Comparison of ENCODE assay signal across 19 cellular contexts in genomic region chr15:62849316-62850129, GRCh38.
A peak's percentile ranks its signal among the peaks of the same experiment; 100 is the strongest.
DNase-seq lines count a peak whose midpoint lies in the region; ATAC-seq and TF ChIP-seq lines count a peak whose summit lies in the region.
"Had no signal": no experiment of that assay in that cellular context is flagged by ENCODE, and none has a peak within 500 bp of the region (broad histone marks: within the 10 kb centered on the region; RNA-seq: fewer than 3 reads in every experiment).

No MANE protein-coding gene starts in this region.

- H3K4me1 Mint-ChIP-seq in endothelial cell (ENCODE audit: unreplicated experiment), result peaks cover 30% of the 10 kb centered on the region
- H3K4me1 Mint-ChIP-seq in natural killer cell, result no peaks in the 10 kb centered on the region
- H3K4me1 Mint-ChIP-seq: stimulated activated memory B cell treated with anti-CD40 and anti-IgM and Interleukin-4, amounts not matched to agents 10 μg/mL and 1 μg/mL and 100 μg/mL, for 72 hours had no signal

- peak overlapping the region; percentile 54 for H3K27ac Mint-ChIP-seq in endothelial cell (ENCODE audit: unreplicated experiment)
- H3K27ac Mint-ChIP-seq in natural killer cell, result no peak overlapping the region
- H3K27ac Mint-ChIP-seq: activated naive CD8-positive, alpha-beta T cell; activated T-cell treated with anti-CD3 and anti-CD28 coated beads, Interleukin-2, amount 50 U/mL, for 72 hours; stimulated activated memory B cell treated with anti-CD40 and anti-IgM and Interleukin-4, amounts not matched to agents 10 μg/mL and 1 μg/mL and 100 μg/mL, for 72 hours had no signal

- H3K9me3 Mint-ChIP-seq in endothelial cell (ENCODE audit: unreplicated experiment) (no peaks in the 10 kb centered on the region), natural killer cell (no peaks in the 10 kb centered on the region)
- H3K9me3 Mint-ChIP-seq: activated T-cell treated with anti-CD3 and anti-CD28 coated beads, Interleukin-2, amount 50 U/mL, for 72 hours; brain; stimulated activated memory B cell treated with anti-CD40 and anti-IgM and Interleukin-4, amounts not matched to agents 10 μg/mL and 1 μg/mL and 100 μg/mL, for 72 hours had no signal

- intact Hi-C loops in natural killer cell (cut with micrococcal nuclease), result loop anchor here (5.0 to 10.0 kb wide), 2 partner anchors 65 to 553 kb away; no protein-coding TSS in a partner anchor

- TF ChIP-seq CTCF in endothelial cell (IDR thresholded peaks at IDR 0.05; ENCODE audit: unreplicated experiment) (no peak), omental fat pad (IDR thresholded peaks at IDR 0.05) (no peak), natural killer cell (IDR thresholded peaks at IDR 0.05) (no peak)

- no peaks in the 10 kb centered on the region for H3K36me3 Mint-ChIP-seq in endothelial cell (ENCODE audit: low read depth, unreplicated experiment)
- no peaks in the 10 kb centered on the region for H3K36me3 Mint-ChIP-seq in natural killer cell
- H3K36me3 Mint-ChIP-seq: activated naive CD8-positive, alpha-beta T cell; brain; stimulated activated memory B cell treated with anti-CD40 and anti-IgM and Interleukin-4, amounts not matched to agents 10 μg/mL and 1 μg/mL and 100 μg/mL, for 72 hours had no signal

- peak; percentile 3 for DNase-seq in GF-D8 (lab: John Stamatoyannopoulos, UW)
- DNase-seq in OCI-M1 (lab: John Stamatoyannopoulos, UW), result peak; percentile 6
- DNase-seq in endothelial cell (ENCODE audit: low spot score), result no peak
- no peak for DNase-seq in omental fat pad (ENCODE audit: low spot score)
- DNase-seq in natural killer cell, result no peak
- no peak for DNase-seq in RPMI8226
- DNase-seq in NCI-H128 (lab: John Stamatoyannopoulos, UW; ENCODE audit: unreplicated experiment), result no peak
- DNase-seq in AML-193 (lab: John Stamatoyannopoulos, UW), result no peak
- DNase-seq: activated T-cell treated with anti-CD3 and anti-CD28 coated beads, Interleukin-2, amount 50 U/mL, for 72 hours; colonic mucosa; hippocampal formation; Karpas-422; left cardiac atrium; NCI-H1105 treated with DMSO at 0.1 percent for 48 hours; NCI-H526 had no signal

- peaks cover 6% of the 10 kb centered on the region for H3K27me3 Mint-ChIP-seq in endothelial cell (ENCODE audit: unreplicated experiment)
- H3K27me3 Mint-ChIP-seq in natural killer cell (ENCODE audit: low read depth in 2 of 2), result peaks cover under 1 to 7% of the 10 kb centered on the region in 2 donors
- H3K27me3 Mint-ChIP-seq: brain had no signal

- H3K4me3 Mint-ChIP-seq in endothelial cell (ENCODE audit: unreplicated experiment) (no peak overlapping the region), natural killer cell (no peak overlapping the region)
- H3K4me3 Mint-ChIP-seq: activated naive CD8-positive, alpha-beta T cell; activated T-cell treated with anti-CD3 and anti-CD28 coated beads, Interleukin-2, amount 50 U/mL, for 72 hours; brain; stimulated activated memory B cell treated with anti-CD40 and anti-IgM and Interleukin-4, amounts not matched to agents 10 μg/mL and 1 μg/mL and 100 μg/mL, for 72 hours had no signal

- ATAC-seq in omental fat pad (ENCODE audit: low FRiP score) (peak; percentile 32), natural killer cell (no peak)
- ATAC-seq: activated CD4-positive, CD25-positive, alpha-beta regulatory T cell treated with anti-CD3 and anti-CD28 coated beads, Interleukin-2, amount 50 U/mL, for 24 hours; activated T-cell treated with anti-CD3 and anti-CD28 coated beads, Interleukin-2, amount 50 U/mL, for 72 hours; stimulated activated memory B cell treated with anti-CD40 and anti-IgM and Interleukin-4, amounts not matched to agents 10 μg/mL and 1 μg/mL and 100 μg/mL, for 72 hours had no signal

Comparison
In these comparisons a context has a peak if more than half of its experiments do, and no peak if none do; other contexts are left out.
1. DNase-seq: peak in GF-D8 (single experiment) and OCI-M1 (single experiment); none in endothelial cell (single experiment), omental fat pad (single experiment), natural killer cell (single experiment), RPMI8226 (single experiment), NCI-H128 (single experiment) and AML-193 (0 of 2).